8 cellular contexts compared by ENCODE assay signal in the genomic region with DNA sequence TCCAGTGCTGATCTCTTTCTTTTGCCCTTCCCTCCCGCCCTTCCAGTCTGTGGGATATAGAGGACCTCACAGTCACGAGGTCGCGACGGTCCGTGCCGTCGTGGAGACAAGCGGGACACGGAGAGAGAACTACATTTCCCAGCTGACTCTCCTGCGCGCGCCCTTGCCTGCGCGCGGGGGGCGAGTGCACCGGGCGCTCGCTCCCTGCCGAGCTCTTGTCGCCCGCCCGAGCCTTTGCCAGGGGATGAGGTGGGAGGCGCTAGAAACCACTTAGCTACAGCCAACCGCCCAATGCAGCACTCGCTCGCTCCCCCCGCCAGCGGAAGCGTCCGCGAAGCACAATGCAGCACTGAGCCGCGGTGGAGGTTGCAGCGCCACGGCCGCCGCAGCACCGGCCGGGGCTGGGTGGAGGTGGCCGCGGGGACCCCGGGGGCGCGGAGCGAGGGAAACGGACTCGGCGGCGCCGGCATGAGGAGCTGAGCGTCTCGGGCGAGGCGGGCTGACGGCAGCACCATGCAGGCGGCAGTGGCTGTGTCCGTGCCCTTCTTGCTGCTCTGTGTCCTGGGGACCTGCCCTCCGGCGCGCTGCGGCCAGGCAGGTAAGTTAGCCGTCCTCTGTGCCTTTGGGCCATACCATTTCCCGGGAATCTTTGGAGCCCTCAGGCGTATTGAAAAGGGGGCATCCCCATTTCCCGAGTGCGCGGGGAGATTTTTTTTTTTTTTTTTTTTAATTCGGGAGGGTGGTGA. TPM values are rescaled to one million over a fixed set of nuclear protein-coding genes. Genes with fewer than 3 reads are reported as not detected.
A peak's percentile ranks its signal among the peaks of the same experiment; 100 is the strongest.
DNase-seq lines count a peak whose midpoint lies in the region; ATAC-seq, FAIRE-seq and TF ChIP-seq lines count a peak whose summit lies in the region.

A gene with protein sequence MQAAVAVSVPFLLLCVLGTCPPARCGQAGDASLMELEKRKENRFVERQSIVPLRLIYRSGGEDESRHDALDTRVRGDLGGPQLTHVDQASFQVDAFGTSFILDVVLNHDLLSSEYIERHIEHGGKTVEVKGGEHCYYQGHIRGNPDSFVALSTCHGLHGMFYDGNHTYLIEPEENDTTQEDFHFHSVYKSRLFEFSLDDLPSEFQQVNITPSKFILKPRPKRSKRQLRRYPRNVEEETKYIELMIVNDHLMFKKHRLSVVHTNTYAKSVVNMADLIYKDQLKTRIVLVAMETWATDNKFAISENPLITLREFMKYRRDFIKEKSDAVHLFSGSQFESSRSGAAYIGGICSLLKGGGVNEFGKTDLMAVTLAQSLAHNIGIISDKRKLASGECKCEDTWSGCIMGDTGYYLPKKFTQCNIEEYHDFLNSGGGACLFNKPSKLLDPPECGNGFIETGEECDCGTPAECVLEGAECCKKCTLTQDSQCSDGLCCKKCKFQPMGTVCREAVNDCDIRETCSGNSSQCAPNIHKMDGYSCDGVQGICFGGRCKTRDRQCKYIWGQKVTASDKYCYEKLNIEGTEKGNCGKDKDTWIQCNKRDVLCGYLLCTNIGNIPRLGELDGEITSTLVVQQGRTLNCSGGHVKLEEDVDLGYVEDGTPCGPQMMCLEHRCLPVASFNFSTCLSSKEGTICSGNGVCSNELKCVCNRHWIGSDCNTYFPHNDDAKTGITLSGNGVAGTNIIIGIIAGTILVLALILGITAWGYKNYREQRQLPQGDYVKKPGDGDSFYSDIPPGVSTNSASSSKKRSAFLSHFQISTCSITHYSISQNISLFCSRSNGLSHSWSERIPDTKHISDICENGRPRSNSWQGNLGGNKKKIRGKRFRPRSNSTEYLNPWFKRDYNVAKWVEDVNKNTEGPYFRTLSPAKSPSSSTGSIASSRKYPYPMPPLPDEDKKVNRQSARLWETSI (plus strand): TSS at position 299 of the 746 bp plus-strand sequence. CDS start 215 bp downstream, at position 514.

- H3K27ac Mint-ChIP-seq in immature natural killer cell, result peak within 1 kb of the TSS in 5 of 6 donors; percentile 54 to 77 (median 67)

- H3K9me3 ChIP-seq in AG04450 (ENCODE audit: control insufficient read depth, insufficient read depth, low read length) (no peaks in the 10 kb centered on the region), WERI-Rb-1 (ENCODE audit: severe bottlenecking) (no peaks in the 10 kb centered on the region), spleen (no peaks in the 10 kb centered on the region)

- peak within 1 kb of the TSS; percentile 89 to 92 (median 90) for H3K4me3 Mint-ChIP-seq in immature natural killer cell

- DNase-seq in AG04450 (ENCODE audit: low read depth, low spot score) (peak; percentile 6), NCI-H2171 (lab: John Stamatoyannopoulos, UW) (peak; percentile 95), WERI-Rb-1 (peak; percentile 96), bronchial epithelial cell (ENCODE audit: low read depth) (peak; percentile 51), immature natural killer cell (peak; percentile 83 to 88 (median 85)), spleen (peak; percentile 96)

- POLR2A ChIA-PET in AG04450 (lab: Yijun Ruan, JAX), result no interaction called here

- TF ChIP-seq CTCF in AG04450 (IDR thresholded peaks at IDR 0.05; ENCODE audit: low read depth, low read length) (no peak), WERI-Rb-1 (IDR thresholded peaks at IDR 0.05; ENCODE audit: low read depth, low read length) (no peak), bronchial epithelial cell (IDR thresholded peaks at IDR 0.05; ENCODE audit: insufficient read depth, low read length, severe bottlenecking) (no peak), spleen (IDR thresholded peaks at IDR 0.05 in 8 of 11, conservative IDR thresholded peaks at IDR 0.05 in 3 of 11) (peak in 2 of 11 experiments; percentile 10 to 31)

- intact Hi-C loops in spleen (cut with DNase I; ENCODE audit: low total_unique reads), result no loop called here

- H3K4me3 ChIP-seq in AG04450 (ENCODE audit: low read depth, low read length), result peak within 1 kb of the TSS; percentile 66
- peak within 1 kb of the TSS; percentile 74 for H3K4me3 ChIP-seq in WERI-Rb-1 (ENCODE audit: low read depth, low read length)
- H3K4me3 ChIP-seq in bronchial epithelial cell (ENCODE audit: low read depth, low read length), result peak within 1 kb of the TSS; percentile 39
- peak within 1 kb of the TSS; percentile 60 to 97 (median 86) for H3K4me3 ChIP-seq in spleen

- ATAC-seq in GM18870 (IDR thresholded peaks at IDR 0.05; ENCODE audit: unreplicated experiment) (peak; percentile 94), HG03108 (IDR thresholded peaks at IDR 0.05; ENCODE audit: unreplicated experiment) (peak; percentile 96)

- H3K9me3 Mint-ChIP-seq in immature natural killer cell, result peaks cover 0 to 2% (median 0%) of the 10 kb centered on the region in 6 donors

- no peak for FAIRE-seq in bronchial epithelial cell (lab: Jason Lieb, UNC)

- peaks cover 4 to 5% (median 4%) of the 10 kb centered on the region in 3 donors for H3K36me3 Mint-ChIP-seq in immature natural killer cell

- 0 to 1% (median 1%) methylated on average over 53 to 70 of the region's 70 CpGs for WGBS in spleen, 5 donors

- peaks cover 4 to 26% (median 13%) of the 10 kb centered on the region in 6 donors for H3K4me1 ChIP-seq in spleen

- CTCF ChIA-PET in AG04450 (lab: Charles Lee), result interaction anchor here (1.1 kb wide), 1 partner anchor 28 kb away, joined by 3 read pairs; no protein-coding TSS in a partner anchor

- no peak for TF ChIP-seq POLR2A in spleen (IDR thresholded peaks at IDR 0.05)

- H3K36me3 ChIP-seq in WERI-Rb-1 (no peaks in the 10 kb centered on the region; the same call in 1 of the 2 replicates), bronchial epithelial cell (ENCODE audit: control insufficient read depth, insufficient read depth, low read length) (no peaks in the 10 kb centered on the region), spleen (peaks cover 0 to 4% (median 0%) of the 10 kb centered on the region in 6 donors)

- H3K27ac ChIP-seq in AG04450 (ENCODE audit: low read depth, low read length) (no peak within 1 kb of the TSS), WERI-Rb-1 (peak within 1 kb of the TSS; percentile 80), spleen (peak within 1 kb of the TSS; percentile 43 to 86 (median 73))

- H3K27me3 Mint-ChIP-seq in immature natural killer cell (ENCODE audit: low read depth in 3 of 3), result peaks cover 0 to 8% (median 0%) of the 10 kb centered on the region in 3 donors

- peaks cover 15 to 20% of the 10 kb centered on the region in 2 donors for H3K4me1 Mint-ChIP-seq in immature natural killer cell

- H3K27me3 ChIP-seq in AG04450 (ENCODE audit: control insufficient read depth, insufficient read depth, low read length), result peaks cover 4% of the 10 kb centered on the region
- H3K27me3 ChIP-seq in WERI-Rb-1 (ENCODE audit: insufficient read depth, low read depth, severe bottlenecking), result no peaks in the 10 kb centered on the region
- H3K27me3 ChIP-seq in bronchial epithelial cell (ENCODE audit: control insufficient read depth, insufficient read depth, low read length), result peaks cover 4% of the 10 kb centered on the region
- H3K27me3 ChIP-seq in spleen (replicated peaks in 1 of 7), result no peaks in the 10 kb centered on the region

RNA-seq across cellular contexts. Expression of the gene that starts here (rescaled TPM):
- 0.14 and 0.33 TPM in 2 replicates for polyA plus RNA-seq in AG04450 (2011; rRNA removed)
- polyA minus RNA-seq in AG04450 (2011; rRNA and poly(A)+ RNA removed), result 0.26 and 1.2 TPM in 2 replicates
- under 0.01 TPM in 1 of 2 replicates, not detected in the other for total RNA-seq in bronchial epithelial cell
- 1 to 10 TPM in 2 of 3 donors, not detected in 1; 1.3 to 1.7 TPM for polyA plus RNA-seq in immature natural killer cell
- total RNA-seq in spleen, result 1 to 10 TPM; 2.5 to 4.4 (median 3.6) TPM
- under 1 TPM; 0.43 to 0.64 (median 0.51) TPM for polyA plus RNA-seq in spleen

Comparison
In these comparisons a context has a peak if more than half of its experiments do, and no peak if none do; other contexts are left out.
1. Peak in DNase-seq and H3K4me3 ChIP-seq in bronchial epithelial cell; RNA of the gene not detected or under 1 TPM.
2. DNase-seq: peak in every context shown above with its lines; median percentile 96 in WERI-Rb-1; 96 in spleen; 95 in NCI-H2171; 85 in immature natural killer cell; 51 in bronchial epithelial cell; 6 in AG04450.